1 cellular context compared by ENCODE assay signal in the genomic region with DNA sequence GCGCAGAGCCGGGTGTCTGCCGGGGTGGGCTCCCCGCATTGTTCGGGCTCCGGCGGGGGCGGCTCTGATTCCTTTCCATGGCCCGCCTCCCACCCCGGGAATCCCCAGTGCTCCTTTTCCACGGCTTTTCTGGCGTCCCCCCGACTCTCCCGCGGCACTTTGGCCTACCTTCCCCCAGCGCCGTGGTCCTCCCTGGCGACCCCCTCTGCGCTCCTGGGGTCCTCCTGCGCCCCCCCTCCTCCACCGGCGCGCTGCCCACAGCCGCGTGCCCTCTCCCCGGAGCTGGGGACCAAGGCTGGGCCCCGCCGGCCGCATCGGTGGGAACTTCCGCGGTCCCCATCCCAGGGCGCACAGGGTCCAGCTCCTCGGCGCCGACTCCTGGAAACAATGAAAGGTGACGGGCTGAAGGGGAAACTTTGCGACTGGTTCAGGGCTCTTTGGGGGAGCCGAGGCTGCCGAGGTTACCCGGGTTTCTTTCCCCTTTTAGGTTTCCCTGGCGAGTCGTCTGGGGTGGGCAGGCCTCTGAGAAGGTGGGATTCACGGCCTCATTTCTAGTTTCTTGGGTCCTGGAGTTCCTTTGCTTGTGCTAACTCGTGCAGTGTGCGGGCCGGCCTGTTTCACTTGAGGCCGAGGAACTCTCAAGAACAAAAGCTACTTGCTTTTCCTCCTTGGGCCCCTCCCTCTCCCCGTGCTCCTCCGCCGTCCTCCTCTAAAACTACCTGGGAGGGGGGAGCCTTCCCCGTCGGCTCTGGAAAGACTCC.
TF ChIP-seq lines count a peak whose summit lies in the region.

No MANE protein-coding gene starts in this region.

TF ChIP-seq in K562, 482 proteins besides CTCF, POLR2A, EP300 and RAD21 (continued from another document and continues in another):
- TF ChIP-seq, protein P1, sequence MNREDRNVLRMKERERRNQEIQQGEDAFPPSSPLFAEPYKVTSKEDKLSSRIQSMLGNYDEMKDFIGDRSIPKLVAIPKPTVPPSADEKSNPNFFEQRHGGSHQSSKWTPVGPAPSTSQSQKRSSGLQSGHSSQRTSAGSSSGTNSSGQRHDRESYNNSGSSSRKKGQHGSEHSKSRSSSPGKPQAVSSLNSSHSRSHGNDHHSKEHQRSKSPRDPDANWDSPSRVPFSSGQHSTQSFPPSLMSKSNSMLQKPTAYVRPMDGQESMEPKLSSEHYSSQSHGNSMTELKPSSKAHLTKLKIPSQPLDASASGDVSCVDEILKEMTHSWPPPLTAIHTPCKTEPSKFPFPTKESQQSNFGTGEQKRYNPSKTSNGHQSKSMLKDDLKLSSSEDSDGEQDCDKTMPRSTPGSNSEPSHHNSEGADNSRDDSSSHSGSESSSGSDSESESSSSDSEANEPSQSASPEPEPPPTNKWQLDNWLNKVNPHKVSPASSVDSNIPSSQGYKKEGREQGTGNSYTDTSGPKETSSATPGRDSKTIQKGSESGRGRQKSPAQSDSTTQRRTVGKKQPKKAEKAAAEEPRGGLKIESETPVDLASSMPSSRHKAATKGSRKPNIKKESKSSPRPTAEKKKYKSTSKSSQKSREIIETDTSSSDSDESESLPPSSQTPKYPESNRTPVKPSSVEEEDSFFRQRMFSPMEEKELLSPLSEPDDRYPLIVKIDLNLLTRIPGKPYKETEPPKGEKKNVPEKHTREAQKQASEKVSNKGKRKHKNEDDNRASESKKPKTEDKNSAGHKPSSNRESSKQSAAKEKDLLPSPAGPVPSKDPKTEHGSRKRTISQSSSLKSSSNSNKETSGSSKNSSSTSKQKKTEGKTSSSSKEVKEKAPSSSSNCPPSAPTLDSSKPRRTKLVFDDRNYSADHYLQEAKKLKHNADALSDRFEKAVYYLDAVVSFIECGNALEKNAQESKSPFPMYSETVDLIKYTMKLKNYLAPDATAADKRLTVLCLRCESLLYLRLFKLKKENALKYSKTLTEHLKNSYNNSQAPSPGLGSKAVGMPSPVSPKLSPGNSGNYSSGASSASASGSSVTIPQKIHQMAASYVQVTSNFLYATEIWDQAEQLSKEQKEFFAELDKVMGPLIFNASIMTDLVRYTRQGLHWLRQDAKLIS (CRISPR knock-in tag; IDR thresholded peaks at IDR 0.05), result no peak; the same call in none of the 2 replicates
- TF ChIP-seq, protein P2, sequence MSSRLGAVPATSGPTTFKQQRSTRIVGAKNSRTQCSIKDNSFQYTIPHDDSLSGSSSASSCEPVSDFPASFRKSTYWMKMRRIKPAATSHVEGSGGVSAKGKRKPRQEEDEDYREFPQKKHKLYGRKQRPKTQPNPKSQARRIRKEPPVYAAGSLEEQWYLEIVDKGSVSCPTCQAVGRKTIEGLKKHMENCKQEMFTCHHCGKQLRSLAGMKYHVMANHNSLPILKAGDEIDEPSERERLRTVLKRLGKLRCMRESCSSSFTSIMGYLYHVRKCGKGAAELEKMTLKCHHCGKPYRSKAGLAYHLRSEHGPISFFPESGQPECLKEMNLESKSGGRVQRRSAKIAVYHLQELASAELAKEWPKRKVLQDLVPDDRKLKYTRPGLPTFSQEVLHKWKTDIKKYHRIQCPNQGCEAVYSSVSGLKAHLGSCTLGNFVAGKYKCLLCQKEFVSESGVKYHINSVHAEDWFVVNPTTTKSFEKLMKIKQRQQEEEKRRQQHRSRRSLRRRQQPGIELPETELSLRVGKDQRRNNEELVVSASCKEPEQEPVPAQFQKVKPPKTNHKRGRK (tag; IDR thresholded peaks at IDR 0.05), result no peak
- TF ChIP-seq SAP30 (IDR thresholded peaks at IDR 0.05; ENCODE audit: borderline replicate concordance, insufficient read depth, low read depth, low read length, poor library complexity, severe bottlenecking), result peak; percentile 57
- TF ChIP-seq GTF2E2 (tag; IDR thresholded peaks at IDR 0.05), result no peak
- TF ChIP-seq EP400 (IDR thresholded peaks at IDR 0.05), result no peak
- TF ChIP-seq ZBTB7A (IDR thresholded peaks at IDR 0.05; ENCODE audit: borderline replicate concordance, control insufficient read depth, low read depth, low read length), result peak; percentile 29; the same call in 1 of the 2 replicates
- no peak for TF ChIP-seq CBFB (CRISPR knock-in tag; IDR thresholded peaks at IDR 0.05)
- no peak for TF ChIP-seq SMARCA4 (IDR thresholded peaks at IDR 0.05)
- TF ChIP-seq SREBF1 (IDR thresholded peaks at IDR 0.05; ENCODE audit: borderline replicate concordance, low read depth, low read length), result no peak
- no peak for TF ChIP-seq SLC30A9 (CRISPR knock-in tag; IDR thresholded peaks at IDR 0.05)
- TF ChIP-seq, protein P3, sequence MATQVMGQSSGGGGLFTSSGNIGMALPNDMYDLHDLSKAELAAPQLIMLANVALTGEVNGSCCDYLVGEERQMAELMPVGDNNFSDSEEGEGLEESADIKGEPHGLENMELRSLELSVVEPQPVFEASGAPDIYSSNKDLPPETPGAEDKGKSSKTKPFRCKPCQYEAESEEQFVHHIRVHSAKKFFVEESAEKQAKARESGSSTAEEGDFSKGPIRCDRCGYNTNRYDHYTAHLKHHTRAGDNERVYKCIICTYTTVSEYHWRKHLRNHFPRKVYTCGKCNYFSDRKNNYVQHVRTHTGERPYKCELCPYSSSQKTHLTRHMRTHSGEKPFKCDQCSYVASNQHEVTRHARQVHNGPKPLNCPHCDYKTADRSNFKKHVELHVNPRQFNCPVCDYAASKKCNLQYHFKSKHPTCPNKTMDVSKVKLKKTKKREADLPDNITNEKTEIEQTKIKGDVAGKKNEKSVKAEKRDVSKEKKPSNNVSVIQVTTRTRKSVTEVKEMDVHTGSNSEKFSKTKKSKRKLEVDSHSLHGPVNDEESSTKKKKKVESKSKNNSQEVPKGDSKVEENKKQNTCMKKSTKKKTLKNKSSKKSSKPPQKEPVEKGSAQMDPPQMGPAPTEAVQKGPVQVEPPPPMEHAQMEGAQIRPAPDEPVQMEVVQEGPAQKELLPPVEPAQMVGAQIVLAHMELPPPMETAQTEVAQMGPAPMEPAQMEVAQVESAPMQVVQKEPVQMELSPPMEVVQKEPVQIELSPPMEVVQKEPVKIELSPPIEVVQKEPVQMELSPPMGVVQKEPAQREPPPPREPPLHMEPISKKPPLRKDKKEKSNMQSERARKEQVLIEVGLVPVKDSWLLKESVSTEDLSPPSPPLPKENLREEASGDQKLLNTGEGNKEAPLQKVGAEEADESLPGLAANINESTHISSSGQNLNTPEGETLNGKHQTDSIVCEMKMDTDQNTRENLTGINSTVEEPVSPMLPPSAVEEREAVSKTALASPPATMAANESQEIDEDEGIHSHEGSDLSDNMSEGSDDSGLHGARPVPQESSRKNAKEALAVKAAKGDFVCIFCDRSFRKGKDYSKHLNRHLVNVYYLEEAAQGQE (CRISPR knock-in tag; IDR thresholded peaks at IDR 0.05; ENCODE audit: low read depth), result no peak
- TF ChIP-seq MAFF (IDR thresholded peaks at IDR 0.05; ENCODE audit: low read length), result no peak
- TF ChIP-seq ARID1B (IDR thresholded peaks at IDR 0.05), result no peak
- no peak for TF ChIP-seq MCM5 (IDR thresholded peaks at IDR 0.05; ENCODE audit: low read depth)
- no peak for TF ChIP-seq KDM2B (CRISPR knock-in tag; IDR thresholded peaks at IDR 0.05)
- no peak for TF ChIP-seq DPF2 (IDR thresholded peaks at IDR 0.05)
- TF ChIP-seq, protein P4, sequence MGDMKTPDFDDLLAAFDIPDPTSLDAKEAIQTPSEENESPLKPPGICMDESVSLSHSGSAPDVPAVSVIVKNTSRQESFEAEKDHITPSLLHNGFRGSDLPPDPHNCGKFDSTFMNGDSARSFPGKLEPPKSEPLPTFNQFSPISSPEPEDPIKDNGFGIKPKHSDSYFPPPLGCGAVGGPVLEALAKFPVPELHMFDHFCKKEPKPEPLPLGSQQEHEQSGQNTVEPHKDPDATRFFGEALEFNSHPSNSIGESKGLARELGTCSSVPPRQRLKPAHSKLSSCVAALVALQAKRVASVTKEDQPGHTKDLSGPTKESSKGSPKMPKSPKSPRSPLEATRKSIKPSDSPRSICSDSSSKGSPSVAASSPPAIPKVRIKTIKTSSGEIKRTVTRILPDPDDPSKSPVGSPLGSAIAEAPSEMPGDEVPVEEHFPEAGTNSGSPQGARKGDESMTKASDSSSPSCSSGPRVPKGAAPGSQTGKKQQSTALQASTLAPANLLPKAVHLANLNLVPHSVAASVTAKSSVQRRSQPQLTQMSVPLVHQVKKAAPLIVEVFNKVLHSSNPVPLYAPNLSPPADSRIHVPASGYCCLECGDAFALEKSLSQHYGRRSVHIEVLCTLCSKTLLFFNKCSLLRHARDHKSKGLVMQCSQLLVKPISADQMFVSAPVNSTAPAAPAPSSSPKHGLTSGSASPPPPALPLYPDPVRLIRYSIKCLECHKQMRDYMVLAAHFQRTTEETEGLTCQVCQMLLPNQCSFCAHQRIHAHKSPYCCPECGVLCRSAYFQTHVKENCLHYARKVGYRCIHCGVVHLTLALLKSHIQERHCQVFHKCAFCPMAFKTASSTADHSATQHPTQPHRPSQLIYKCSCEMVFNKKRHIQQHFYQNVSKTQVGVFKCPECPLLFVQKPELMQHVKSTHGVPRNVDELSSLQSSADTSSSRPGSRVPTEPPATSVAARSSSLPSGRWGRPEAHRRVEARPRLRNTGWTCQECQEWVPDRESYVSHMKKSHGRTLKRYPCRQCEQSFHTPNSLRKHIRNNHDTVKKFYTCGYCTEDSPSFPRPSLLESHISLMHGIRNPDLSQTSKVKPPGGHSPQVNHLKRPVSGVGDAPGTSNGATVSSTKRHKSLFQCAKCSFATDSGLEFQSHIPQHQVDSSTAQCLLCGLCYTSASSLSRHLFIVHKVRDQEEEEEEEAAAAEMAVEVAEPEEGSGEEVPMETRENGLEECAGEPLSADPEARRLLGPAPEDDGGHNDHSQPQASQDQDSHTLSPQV (IDR thresholded peaks at IDR 0.05), result no peak
- TF ChIP-seq, protein P5, sequence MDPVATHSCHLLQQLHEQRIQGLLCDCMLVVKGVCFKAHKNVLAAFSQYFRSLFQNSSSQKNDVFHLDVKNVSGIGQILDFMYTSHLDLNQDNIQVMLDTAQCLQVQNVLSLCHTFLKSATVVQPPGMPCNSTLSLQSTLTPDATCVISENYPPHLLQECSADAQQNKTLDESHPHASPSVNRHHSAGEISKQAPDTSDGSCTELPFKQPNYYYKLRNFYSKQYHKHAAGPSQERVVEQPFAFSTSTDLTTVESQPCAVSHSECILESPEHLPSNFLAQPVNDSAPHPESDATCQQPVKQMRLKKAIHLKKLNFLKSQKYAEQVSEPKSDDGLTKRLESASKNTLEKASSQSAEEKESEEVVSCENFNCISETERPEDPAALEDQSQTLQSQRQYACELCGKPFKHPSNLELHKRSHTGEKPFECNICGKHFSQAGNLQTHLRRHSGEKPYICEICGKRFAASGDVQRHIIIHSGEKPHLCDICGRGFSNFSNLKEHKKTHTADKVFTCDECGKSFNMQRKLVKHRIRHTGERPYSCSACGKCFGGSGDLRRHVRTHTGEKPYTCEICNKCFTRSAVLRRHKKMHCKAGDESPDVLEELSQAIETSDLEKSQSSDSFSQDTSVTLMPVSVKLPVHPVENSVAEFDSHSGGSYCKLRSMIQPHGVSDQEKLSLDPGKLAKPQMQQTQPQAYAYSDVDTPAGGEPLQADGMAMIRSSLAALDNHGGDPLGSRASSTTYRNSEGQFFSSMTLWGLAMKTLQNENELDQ (CRISPR knock-in tag; IDR thresholded peaks at IDR 0.05; ENCODE audit: borderline replicate concordance), result no peak
- no peak for TF ChIP-seq RBM39 (optimal IDR thresholded peaks at IDR 0.05; ENCODE audit: low read depth, low read length)
- no peak for TF ChIP-seq SNIP1 (IDR thresholded peaks at IDR 0.05; ENCODE audit: low read depth)
- TF ChIP-seq ZBTB17 (CRISPR knock-in tag; IDR thresholded peaks at IDR 0.05), result no peak
- 0 out of 2 replicates have a peak, but pooled peaks have one; percentile 51 for TF ChIP-seq NR1H2 (CRISPR knock-in tag; IDR thresholded peaks at IDR 0.05)
- peak; percentile 80 for TF ChIP-seq RBFOX2 (IDR thresholded peaks at IDR 0.05; ENCODE audit: low read depth, low read length)
- TF ChIP-seq FUS (optimal IDR thresholded peaks at IDR 0.05; ENCODE audit: low read depth, low read length), result no peak
- TF ChIP-seq ZNF695 (CRISPR knock-in tag; IDR thresholded peaks at IDR 0.05), result no peak
- TF ChIP-seq SMAD2 (IDR thresholded peaks at IDR 0.05; ENCODE audit: low read depth, low read length), result no peak
- TF ChIP-seq ELF4 (CRISPR knock-in tag; IDR thresholded peaks at IDR 0.05), result no peak
- no peak for TF ChIP-seq FIP1L1 (IDR thresholded peaks at IDR 0.05; ENCODE audit: low read depth, low read length, poor library complexity, severe bottlenecking)
- TF ChIP-seq, protein P6, sequence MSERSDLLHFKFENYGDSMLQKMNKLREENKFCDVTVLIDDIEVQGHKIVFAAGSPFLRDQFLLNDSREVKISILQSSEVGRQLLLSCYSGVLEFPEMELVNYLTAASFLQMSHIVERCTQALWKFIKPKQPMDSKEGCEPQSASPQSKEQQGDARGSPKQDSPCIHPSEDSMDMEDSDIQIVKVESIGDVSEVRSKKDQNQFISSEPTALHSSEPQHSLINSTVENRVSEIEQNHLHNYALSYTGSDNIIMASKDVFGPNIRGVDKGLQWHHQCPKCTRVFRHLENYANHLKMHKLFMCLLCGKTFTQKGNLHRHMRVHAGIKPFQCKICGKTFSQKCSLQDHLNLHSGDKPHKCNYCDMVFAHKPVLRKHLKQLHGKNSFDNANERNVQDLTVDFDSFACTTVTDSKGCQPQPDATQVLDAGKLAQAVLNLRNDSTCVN (CRISPR knock-in tag; IDR thresholded peaks at IDR 0.05), result no peak
- TF ChIP-seq, protein P7, sequence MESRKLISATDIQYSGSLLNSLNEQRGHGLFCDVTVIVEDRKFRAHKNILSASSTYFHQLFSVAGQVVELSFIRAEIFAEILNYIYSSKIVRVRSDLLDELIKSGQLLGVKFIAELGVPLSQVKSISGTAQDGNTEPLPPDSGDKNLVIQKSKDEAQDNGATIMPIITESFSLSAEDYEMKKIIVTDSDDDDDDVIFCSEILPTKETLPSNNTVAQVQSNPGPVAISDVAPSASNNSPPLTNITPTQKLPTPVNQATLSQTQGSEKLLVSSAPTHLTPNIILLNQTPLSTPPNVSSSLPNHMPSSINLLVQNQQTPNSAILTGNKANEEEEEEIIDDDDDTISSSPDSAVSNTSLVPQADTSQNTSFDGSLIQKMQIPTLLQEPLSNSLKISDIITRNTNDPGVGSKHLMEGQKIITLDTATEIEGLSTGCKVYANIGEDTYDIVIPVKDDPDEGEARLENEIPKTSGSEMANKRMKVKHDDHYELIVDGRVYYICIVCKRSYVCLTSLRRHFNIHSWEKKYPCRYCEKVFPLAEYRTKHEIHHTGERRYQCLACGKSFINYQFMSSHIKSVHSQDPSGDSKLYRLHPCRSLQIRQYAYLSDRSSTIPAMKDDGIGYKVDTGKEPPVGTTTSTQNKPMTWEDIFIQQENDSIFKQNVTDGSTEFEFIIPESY (CRISPR knock-in tag; IDR thresholded peaks at IDR 0.05), result no peak
- TF ChIP-seq ZNF146 (CRISPR knock-in tag; IDR thresholded peaks at IDR 0.05; ENCODE audit: unreplicated experiment), result no peak
- no peak for TF ChIP-seq POLR3A (IDR thresholded peaks at IDR 0.05; ENCODE audit: borderline replicate concordance, extremely low read depth, insufficient read depth, insufficient read length)
- TF ChIP-seq GABPB1 (CRISPR knock-in tag; IDR thresholded peaks at IDR 0.05), result no peak
- no peak for TF ChIP-seq PCBP1 (IDR thresholded peaks at IDR 0.05; ENCODE audit: low read depth, low read length, poor library complexity, severe bottlenecking)
- TF ChIP-seq E2F3 (CRISPR knock-in tag; IDR thresholded peaks at IDR 0.05), result no peak
- peak; percentile 79; the same call in 1 of the 2 replicates for TF ChIP-seq PHB (CRISPR knock-in tag; IDR thresholded peaks at IDR 0.05)
- no peak for TF ChIP-seq NFE2L1 (tag; IDR thresholded peaks at IDR 0.05; ENCODE audit: borderline replicate concordance, low read depth)
